Comparison of ENCODE assay signal across 9 cellular contexts in genomic region chr6:43009124-43009523, GRCh38. TPM values are rescaled to one million over a fixed set of nuclear protein-coding genes. Genes with fewer than 3 reads are reported as not detected.
DNase-seq lines count a peak whose midpoint lies in the region; ATAC-seq and TF ChIP-seq lines count a peak whose summit lies in the region.
"Had no signal": no experiment of that assay in that cellular context is flagged by ENCODE, and none has a peak within 500 bp of the region (broad histone marks: within the 10 kb centered on the region; RNA-seq: fewer than 3 reads in every experiment).

No MANE protein-coding gene starts in this region.

- H3K36me3 ChIP-seq in KMS-11 (ENCODE audit: insufficient read depth), result no peaks in the 10 kb centered on the region

- TF ChIP-seq CTCF in KMS-11 (conservative IDR thresholded peaks at IDR 0.05; ENCODE audit: low read depth, low read length), result peak; percentile 63
- peak; percentile 46 for TF ChIP-seq CTCF in fibroblast of the aortic adventitia (IDR thresholded peaks at IDR 0.05; ENCODE audit: insufficient read depth, low read length)

- H3K79me2 ChIP-seq in KMS-11 (ENCODE audit: insufficient read depth, low read depth), result peaks cover 5% of the 10 kb centered on the region; the same call in 1 of the 2 replicates

- intact Hi-C loops in sciatic nerve (cut with DNase I), result no loop called here

- H3K9ac ChIP-seq in KMS-11, result no peak overlapping the region

- no peak overlapping the region for H3K4me2 ChIP-seq in KMS-11

- H3K27ac ChIP-seq in KMS-11, result no peak overlapping the region

- H2AFZ ChIP-seq in KMS-11 (ENCODE audit: low read depth), result no peak overlapping the region

- no peaks in the 10 kb centered on the region for H3K4me1 ChIP-seq in KMS-11 (ENCODE audit: low read depth, poor library complexity, severe bottlenecking)

- no peak overlapping the region for H3K4me3 ChIP-seq in KMS-11 (IDR thresholded peaks at IDR 0.05; ENCODE audit: insufficient read depth, low read depth, low read length)
- no peak overlapping the region for H3K4me3 ChIP-seq in fibroblast of the aortic adventitia (ENCODE audit: low read depth, low read length)
- H3K4me3 ChIP-seq: mucosa of descending colon had no signal

- peak; percentile 51 for DNase-seq in EH (ENCODE audit: low read depth)
- DNase-seq in activated CD4-positive, alpha-beta T cell treated with anti-CD3 and anti-CD28 coated beads for 4 hours, result peak; percentile 26 to 40
- DNase-seq in fibroblast of the aortic adventitia (ENCODE audit: low read depth), result peak; percentile 31
- peak; percentile 50 for DNase-seq in stimulated activated CD8-positive, alpha-beta memory T cell treated with anti-CD3 and anti-CD28 coated beads, Interleukin-4, amount 100 ng/mL, for 48 hours
- no peak for DNase-seq in OCI-M2 (lab: John Stamatoyannopoulos, UW; ENCODE audit: unreplicated experiment)
- DNase-seq in sciatic nerve (ENCODE audit: low spot score), result no peak

- no peak for ATAC-seq in sciatic nerve
- no peak for ATAC-seq in HG03460 (IDR thresholded peaks at IDR 0.05; ENCODE audit: unreplicated experiment)
- ATAC-seq: mucosa of descending colon had no signal

- no peaks in the 10 kb centered on the region for H3K27me3 ChIP-seq in KMS-11 (ENCODE audit: insufficient read depth, low read depth)

- H4K20me1 ChIP-seq in KMS-11 (ENCODE audit: insufficient read depth), result no peaks in the 10 kb centered on the region

RNA-seq across cellular contexts. Expression of gene MEA1, which starts 4.6 kb away (rescaled TPM):
- total RNA-seq in fibroblast of the aortic adventitia (ENCODE audit: low replicate concordance) (18.6 and 71.8 TPM in 2 replicates), sciatic nerve (46.0 TPM)

RNA-seq across cellular contexts. Expression of gene KLHDC3, which starts 4.9 kb away (rescaled TPM):
- total RNA-seq in fibroblast of the aortic adventitia (ENCODE audit: low replicate concordance) (27.0 and 78.1 TPM in 2 replicates), sciatic nerve (53.4 TPM)

RNA-seq across cellular contexts. Expression of gene RRP36, which starts 12.3 kb away (rescaled TPM):
- total RNA-seq in fibroblast of the aortic adventitia (ENCODE audit: low replicate concordance) (46.9 and 86.6 TPM in 2 replicates), sciatic nerve (34.6 TPM)

RNA-seq across cellular contexts. Expression of gene PPP2R5D, which starts 24.8 kb away (rescaled TPM):
- total RNA-seq in fibroblast of the aortic adventitia (ENCODE audit: low replicate concordance) (46.9 and 60.9 TPM in 2 replicates), sciatic nerve (31.1 TPM)

RNA-seq across cellular contexts. Expression of gene PEX6, which starts 30.1 kb away (rescaled TPM):
- total RNA-seq in fibroblast of the aortic adventitia (ENCODE audit: low replicate concordance) (19.3 and 39.4 TPM in 2 replicates), sciatic nerve (20.4 TPM)

Comparison
In these comparisons a context has a peak if more than half of its experiments do, and no peak if none do; other contexts are left out.
1. DNase-seq: peak in EH (single experiment), activated CD4-positive, alpha-beta T cell treated with anti-CD3 and anti-CD28 coated beads for 4 hours (2 of 2), fibroblast of the aortic adventitia (single experiment) and stimulated activated CD8-positive, alpha-beta memory T cell treated with anti-CD3 and anti-CD28 coated beads, Interleukin-4, amount 100 ng/mL, for 48 hours (single experiment); none in OCI-M2 (single experiment) and sciatic nerve (single experiment).